17 cellular contexts compared by ENCODE assay signal in the genomic region with DNA sequence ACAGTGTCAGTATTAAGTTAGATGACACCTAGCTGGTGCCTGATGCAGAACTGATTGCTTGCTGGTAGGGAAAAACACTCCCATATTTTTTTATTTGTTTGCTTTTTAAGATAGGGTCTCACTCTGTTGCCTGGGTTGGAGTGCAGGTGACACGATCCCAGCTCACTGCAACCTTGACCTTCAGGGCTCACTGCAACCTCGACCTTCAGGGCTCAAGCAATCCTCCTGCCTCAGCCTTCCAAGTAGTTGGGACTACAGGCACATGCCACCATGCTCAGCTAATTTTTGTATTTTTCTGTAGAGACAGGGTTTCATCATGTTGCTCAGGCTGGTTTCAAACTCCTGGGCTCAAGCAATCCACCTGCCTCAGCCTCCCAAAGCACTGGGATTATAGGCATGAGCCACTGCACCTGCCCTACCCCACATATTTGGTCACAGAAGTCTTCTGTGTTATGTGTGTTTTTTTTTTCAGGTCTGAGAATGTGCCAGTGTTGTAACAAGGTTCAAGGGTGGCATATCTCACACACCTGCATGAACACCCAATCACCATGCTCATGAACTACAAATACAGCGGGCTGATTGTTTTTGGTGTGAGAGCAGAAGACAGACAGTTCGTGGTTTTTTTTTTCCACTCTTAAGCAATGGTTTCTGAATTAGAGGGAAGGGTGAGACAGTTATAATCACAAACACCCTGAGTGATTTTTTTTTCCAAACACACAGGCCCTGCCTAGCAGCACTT. TPM values are rescaled to one million over a fixed set of nuclear protein-coding genes. Genes with fewer than 3 reads are reported as not detected.
DNase-seq lines count a peak whose midpoint lies in the region; ATAC-seq and TF ChIP-seq lines count a peak whose summit lies in the region.
"Had no signal": no experiment of that assay in that cellular context is flagged by ENCODE, and none has a peak within 500 bp of the region (broad histone marks: within the 10 kb centered on the region; RNA-seq: fewer than 3 reads in every experiment).

No MANE protein-coding gene starts in this region.

- H3K4me2 ChIP-seq in BLaER1 treated with 17β-estradiol and CSF1 and Interleukin-3, amounts not matched to agents 10 nM and 100 nM: peak overlapping the region in 9 of 11 experiments; percentile 7 to 47 (median 29); a peak in 12 of 22 replicates

- peaks cover 88 to 97% (median 95%) of the 10 kb centered on the region in 11 experiments; a peak in 21 of 22 replicates for H4K20me1 ChIP-seq in BLaER1 treated with 17β-estradiol and CSF1 and Interleukin-3, amounts not matched to agents 10 nM and 100 nM

- intact Hi-C loops in mucosa of descending colon (cut with DNase I, micrococcal nuclease): no loop called here

- DNase-seq in GF-D8 (lab: John Stamatoyannopoulos, UW) (peak; percentile 27), SW480 (ENCODE audit: low spot score) (peak; percentile 26), mucosa of descending colon (no peak), putamen (ENCODE audit: low spot score) (no peak)
- no peak for DNase-seq in effector CD8-positive, alpha-beta T cell (lab: John Stamatoyannopoulos, UW)
- DNase-seq: activated B cell treated with CpG ODN at 0.5 μM for 24 hours; NCI-H1105 treated with DMSO at 0.1 percent for 48 hours; NCI-H2227 treated with DMSO at 0.1 percent for 48 hours; SHP77; stimulated activated CD4-positive, alpha-beta T cell treated with anti-CD3 and anti-CD28 coated beads, Interleukin-4, amount 100 ng/mL, for 4 hours; stimulated activated CD8-positive, alpha-beta memory T cell treated with anti-CD3 and anti-CD28 coated beads, Interleukin-4, amount 100 ng/mL, for 48 hours had no signal

- H3K9ac ChIP-seq in BLaER1 treated with 17β-estradiol and CSF1 and Interleukin-3, amounts not matched to agents 10 nM and 100 nM: no peak overlapping the region

- no peaks in the 10 kb centered on the region for H3K27me3 ChIP-seq in BLaER1 treated with 17β-estradiol and CSF1 and Interleukin-3, amounts not matched to agents 10 nM and 100 nM
- H3K27me3 ChIP-seq: ascending aorta had no signal

- no peak overlapping the region for H3K4me3 ChIP-seq in BLaER1 treated with 17β-estradiol and CSF1 and Interleukin-3, amounts not matched to agents 10 nM and 100 nM
- H3K4me3 ChIP-seq in mucosa of descending colon: no peak overlapping the region
- H3K4me3 ChIP-seq: ascending aorta, skin epidermis, thoracic aorta had no signal

- peaks cover 22 to 46% (median 42%) of the 10 kb centered on the region in 10 experiments for H3K4me1 ChIP-seq in BLaER1 treated with 17β-estradiol and CSF1 and Interleukin-3, amounts not matched to agents 10 nM and 100 nM
- peaks cover 27% of the 10 kb centered on the region for H3K4me1 ChIP-seq in mucosa of descending colon (ENCODE audit: low read depth)

- H3K27ac ChIP-seq in BLaER1 treated with 17β-estradiol and CSF1 and Interleukin-3, amounts not matched to agents 10 nM and 100 nM: no peak overlapping the region
- H3K27ac ChIP-seq: ascending aorta, skin epidermis, thoracic aorta had no signal

- no peaks in the 10 kb centered on the region for H3K9me3 ChIP-seq in BLaER1 treated with 17β-estradiol and CSF1 and Interleukin-3, amounts not matched to agents 10 nM and 100 nM (replicated peaks in 1 of 11)
- no peaks in the 10 kb centered on the region for H3K9me3 ChIP-seq in mucosa of descending colon
- H3K9me3 ChIP-seq: ascending aorta, thoracic aorta had no signal

- peaks cover 0 to 41% (median 11%) of the 10 kb centered on the region in 11 experiments; a peak in 13 of 22 replicates for H3K36me3 ChIP-seq in BLaER1 treated with 17β-estradiol and CSF1 and Interleukin-3, amounts not matched to agents 10 nM and 100 nM
- H3K36me3 ChIP-seq in mucosa of descending colon (ENCODE audit: low read depth): no peaks in the 10 kb centered on the region
- H3K36me3 ChIP-seq: ascending aorta, thoracic aorta had no signal

- no peak for TF ChIP-seq CTCF in mucosa of descending colon (IDR thresholded peaks at IDR 0.05)

- ATAC-seq in mucosa of descending colon: peak; percentile 75
- ATAC-seq in HG03095 (IDR thresholded peaks at IDR 0.05; ENCODE audit: unreplicated experiment): no peak
- no peak for ATAC-seq in HG03139 (IDR thresholded peaks at IDR 0.05; ENCODE audit: unreplicated experiment)

RNA-seq across cellular contexts. Expression of a gene that starts 22.8 kb away (rescaled TPM):
- 10 to 100 TPM; 64.1 to 96.7 (median 79.8) TPM for total RNA-seq in mucosa of descending colon

RNA-seq across cellular contexts. Expression of a gene that starts 55.5 kb away (rescaled TPM):
- total RNA-seq in mucosa of descending colon: 10 to 100 TPM; 18.8 to 64.2 (median 23.9) TPM

Comparison
In these comparisons a context has a peak if more than half of its experiments do, and no peak if none do; other contexts are left out.
1. DNase-seq: peak in GF-D8 (single experiment) and SW480 (single experiment); none in mucosa of descending colon (0 of 3), putamen (single experiment) and effector CD8-positive, alpha-beta T cell (single experiment).